ENCODE assay signal across 8 cellular contexts in genomic region chr18:65259403-65259802, GRCh38.
"Had no signal": no experiment of that assay in that cellular context is flagged by ENCODE, and none has a peak within 500 bp of the region (broad histone marks: within the 10 kb centered on the region; RNA-seq: fewer than 3 reads in every experiment).

No MANE protein-coding gene starts in this region.

- DNase-seq: IMR-90, KBM-7, KG1 had no signal

- H3K4me2 ChIP-seq: KMS-11 had no signal

- H3K27ac ChIP-seq: HL-60, KMS-11 had no signal

- ATAC-seq: HepG2, K562 had no signal

- H3K4me3 ChIP-seq: K562 had no signal

- FAIRE-seq: HepG2, HTR-8/SVneo, K562 had no signal
